Comparison of ENCODE assay signal across 8 cellular contexts in genomic region chr7:155298288-155298833, GRCh38. TPM values are rescaled to one million over a fixed set of nuclear protein-coding genes. Genes with fewer than 3 reads are reported as not detected.
DNase-seq lines count a peak whose midpoint lies in the region; ATAC-seq and TF ChIP-seq lines count a peak whose summit lies in the region.

No MANE protein-coding gene starts in this region.

- H3K27ac Mint-ChIP-seq in progenitor cell of endocrine pancreas: peak overlapping the region; percentile 90

- peaks cover 1% of the 10 kb centered on the region for H3K36me3 Mint-ChIP-seq in progenitor cell of endocrine pancreas (ENCODE audit: insufficient read depth)

- H3K4me3 ChIP-seq in GM06990 (replicated peaks; ENCODE audit: low read depth, low read length) (peak overlapping the region; percentile 67), WI38 (ENCODE audit: low read depth, low read length) (peak overlapping the region; percentile 75), fibroblast of the aortic adventitia (ENCODE audit: low read depth, low read length) (peak overlapping the region; percentile 79)

- DNase-seq in GM06990 (ENCODE audit: extremely low read depth, insufficient read length): no peak
- DNase-seq in fibroblast of the aortic adventitia (ENCODE audit: low read depth): no peak
- no peak for DNase-seq in progenitor cell of endocrine pancreas (ENCODE audit: low spot score, unreplicated experiment)
- no peak for DNase-seq in NCI-H1092 treated with DMSO at 0.1 percent for 48 hours (lab: John Stamatoyannopoulos, UW)
- DNase-seq in GM20000 (ENCODE audit: low spot score): no peak

- ATAC-seq in HG02763 (IDR thresholded peaks at IDR 0.05; ENCODE audit: unreplicated experiment) (peak; percentile 0), HG02610 (IDR thresholded peaks at IDR 0.05; ENCODE audit: unreplicated experiment) (no peak)

- TF ChIP-seq CTCF in GM06990 (IDR thresholded peaks at IDR 0.05; ENCODE audit: insufficient read depth, low read length, poor library complexity, severe bottlenecking): no peak
- TF ChIP-seq CTCF in WI38 (IDR thresholded peaks at IDR 0.05; ENCODE audit: low read depth, low read length): no peak
- TF ChIP-seq CTCF in fibroblast of the aortic adventitia (IDR thresholded peaks at IDR 0.05; ENCODE audit: insufficient read depth, low read length): no peak
- TF ChIP-seq CTCF in progenitor cell of endocrine pancreas (IDR thresholded peaks at IDR 0.05; ENCODE audit: unreplicated experiment): no peak
- TF ChIP-seq CTCF in GM20000 (IDR thresholded peaks at IDR 0.05; ENCODE audit: extremely low read depth, missing control alignments): no peak

- H3K36me3 ChIP-seq in GM06990 (ENCODE audit: control insufficient read depth, insufficient read depth, low read length): peaks cover 17% of the 10 kb centered on the region

- no peaks in the 10 kb centered on the region for H3K9me3 Mint-ChIP-seq in progenitor cell of endocrine pancreas (ENCODE audit: low read depth)

- no peaks in the 10 kb centered on the region for H3K27me3 ChIP-seq in GM06990 (replicated peaks; ENCODE audit: control insufficient read depth, insufficient read depth, low read length)

- H3K4me1 Mint-ChIP-seq in progenitor cell of endocrine pancreas (ENCODE audit: low read depth): peaks cover 30% of the 10 kb centered on the region

- peaks cover 6% of the 10 kb centered on the region for H3K27me3 Mint-ChIP-seq in progenitor cell of endocrine pancreas

- peak overlapping the region; percentile 83 for H3K4me3 Mint-ChIP-seq in progenitor cell of endocrine pancreas (ENCODE audit: low read depth)

RNA-seq across cellular contexts. Expression of gene INSIG1, which starts 0.7 kb away (rescaled TPM):
- total RNA-seq in fibroblast of the aortic adventitia (ENCODE audit: low replicate concordance): 79.6 and 313 TPM in 2 replicates
- total RNA-seq in progenitor cell of endocrine pancreas: 28.9 and 31.8 TPM in 2 replicates
